Comparison of ENCODE assay signal across 27 cellular contexts in the genomic region with DNA sequence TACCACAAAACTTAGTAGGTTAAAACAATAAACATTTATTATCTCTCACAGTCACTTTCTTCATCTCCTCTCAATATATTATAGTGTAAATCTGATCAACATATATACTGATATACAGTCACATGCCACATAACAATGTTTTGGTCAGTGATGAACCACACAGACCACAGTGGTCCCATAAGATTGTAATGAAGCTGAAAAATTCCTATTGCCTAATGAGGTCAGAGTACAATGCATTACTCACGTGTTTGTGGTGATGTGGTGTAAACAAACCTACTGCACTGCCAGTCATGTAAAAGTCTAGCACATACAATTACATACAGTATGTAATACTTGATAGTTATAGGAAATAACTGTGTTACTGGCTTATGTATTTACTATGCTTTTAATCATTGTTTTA. TPM values are rescaled to one million over a fixed set of nuclear protein-coding genes. Genes with fewer than 3 reads are reported as not detected.
A peak's percentile ranks its signal among the peaks of the same experiment; 100 is the strongest.
DNase-seq lines count a peak whose midpoint lies in the region; ATAC-seq, FAIRE-seq and TF ChIP-seq lines count a peak whose summit lies in the region.
"Had no signal": no experiment of that assay in that cellular context is flagged by ENCODE, and none has a peak within 500 bp of the region (broad histone marks: within the 10 kb centered on the region; RNA-seq: fewer than 3 reads in every experiment).

No MANE protein-coding gene starts in this region.

- H3K9me3 Mint-ChIP-seq in Calu3 (ENCODE audit: low read depth, unreplicated experiment): no peaks in the 10 kb centered on the region
- H3K9me3 Mint-ChIP-seq: activated CD4-positive, alpha-beta T cell treated with anti-CD3 and anti-CD28 coated beads, Interleukin-2, amount 10 ng/mL, durations not matched to agents 7 days and 5 days had no signal

- no peak overlapping the region for H2AFZ ChIP-seq in HepG2 (ENCODE audit: low read length)

- H4K20me1 ChIP-seq in HepG2 (ENCODE audit: insufficient read depth, low read length): no peaks in the 10 kb centered on the region

- H3K4me3 Mint-ChIP-seq in Calu3 (ENCODE audit: low read depth, unreplicated experiment): no peak overlapping the region
- H3K4me3 Mint-ChIP-seq: activated CD4-positive, alpha-beta T cell treated with anti-CD3 and anti-CD28 coated beads, Interleukin-2, amount 10 ng/mL, durations not matched to agents 7 days and 5 days; activated naive CD8-positive, alpha-beta T cell treated with anti-CD3 and anti-CD28 coated beads, Interleukin-2, amount 50 U/mL, for 24 hours; naive B cell had no signal

- WGBS in HepG2 (ENCODE audit: low lambda C conversion rate): 0% methylated on average over 1 of the region's 1 CpG
- WGBS in right lobe of liver (ENCODE audit: insufficient coverage, low coverage, low lambda C conversion rate, missing lambda C conversion rate): 17% methylated on average over 1 of the region's 1 CpG
- 73% methylated on average over 1 of the region's 1 CpG for WGBS in prostate gland
- WGBS in upper lobe of left lung, 2 donors: 64 to 90% methylated on average over 1 of the region's 1 CpG

- H3K27me3 ChIP-seq in HepG2 (ENCODE audit: control insufficient read depth in 1 of 2, insufficient read depth in 2 of 2, low read length in 2 of 2) (peaks cover 0 to 3% of the 10 kb centered on the region in 2 experiments; a peak in 1 of 5 replicates), right lobe of liver (no peaks in the 10 kb centered on the region), prostate gland (replicated peaks; ENCODE audit: insufficient read depth) (no peaks in the 10 kb centered on the region), upper lobe of left lung (no peaks in the 10 kb centered on the region)
- H3K27me3 ChIP-seq: ovary, upper lobe of right lung had no signal

- H3K36me3 ChIP-seq in HepG2 (replicated peaks in 1 of 2; ENCODE audit: control insufficient read depth in 1 of 2, insufficient read depth in 2 of 2, low read length in 2 of 2) (no peaks in the 10 kb centered on the region), right lobe of liver (no peaks in the 10 kb centered on the region), prostate gland (no peaks in the 10 kb centered on the region), upper lobe of left lung (no peaks in the 10 kb centered on the region)
- H3K36me3 ChIP-seq: ovary, stomach, upper lobe of right lung had no signal

- no peak for FAIRE-seq in HepG2 (lab: Jason Lieb, UNC)

- CTCF ChIA-PET in HepG2 (lab: Yijun Ruan, JAX; ENCODE audit: low intra/inter-chr PET ratio, low total read pairs): no interaction called here
- CTCF ChIA-PET in Calu3 (lab: Charles Lee): interaction anchor here (1.5 kb wide), 1 partner anchor 16 kb away, joined by 5 read pairs; no protein-coding TSS in a partner anchor

- 0 out of 2 replicates have a peak, but pooled peaks cover 5% of the 10 kb centered on the region for H3K4me1 ChIP-seq in HepG2 (ENCODE audit: insufficient read depth, low read length)
- H3K4me1 ChIP-seq in right lobe of liver: no peaks in the 10 kb centered on the region
- no peaks in the 10 kb centered on the region for H3K4me1 ChIP-seq in prostate gland (replicated peaks)
- no peaks in the 10 kb centered on the region for H3K4me1 ChIP-seq in upper lobe of left lung
- H3K4me1 ChIP-seq: stomach, upper lobe of right lung had no signal

- TF ChIP-seq CTCF in HepG2 (CRISPR knock-in tag; IDR thresholded peaks at IDR 0.05) (no peak), right lobe of liver (IDR thresholded peaks at IDR 0.05) (no peak), astrocyte of the cerebellum (IDR thresholded peaks at IDR 0.05; ENCODE audit: low read depth, low read length, missing control alignments) (no peak), fibroblast of villous mesenchyme (IDR thresholded peaks at IDR 0.05; ENCODE audit: insufficient read depth, low read depth, low read length) (no peak), prostate gland (IDR thresholded peaks at IDR 0.05) (no peak), Calu3 (IDR thresholded peaks at IDR 0.05; ENCODE audit: unreplicated experiment) (no peak), upper lobe of left lung (IDR thresholded peaks at IDR 0.05) (no peak)

- POLR2A ChIA-PET in HepG2 (lab: Yijun Ruan, JAX): no interaction called here

- no peak overlapping the region for H3K4me2 ChIP-seq in HepG2 (ENCODE audit: low read depth, low read length)

- no peaks in the 10 kb centered on the region for H3K9me3 ChIP-seq in HepG2 (ENCODE audit: low read length)
- H3K9me3 ChIP-seq in right lobe of liver: no peaks in the 10 kb centered on the region
- H3K9me3 ChIP-seq in prostate gland: no peaks in the 10 kb centered on the region
- no peaks in the 10 kb centered on the region for H3K9me3 ChIP-seq in upper lobe of left lung
- H3K9me3 ChIP-seq: Caco-2, ovary, stomach, upper lobe of right lung had no signal

- H3K4me1 Mint-ChIP-seq in Calu3 (ENCODE audit: low read depth, unreplicated experiment): no peaks in the 10 kb centered on the region
- H3K4me1 Mint-ChIP-seq: activated CD4-positive, alpha-beta T cell treated with anti-CD3 and anti-CD28 coated beads, Interleukin-2, amount 10 ng/mL, durations not matched to agents 7 days and 5 days; activated naive CD8-positive, alpha-beta T cell treated with anti-CD3 and anti-CD28 coated beads, Interleukin-2, amount 50 U/mL, for 24 hours; naive B cell had no signal

- no peak for ATAC-seq in HepG2
- ATAC-seq in right lobe of liver: no peak
- no peak for ATAC-seq in stimulated activated naive CD8-positive, alpha-beta T cell treated with anti-CD3 and anti-CD28 coated beads, Interleukin-15, Interleukin-2, amounts not matched to agents 100 U/mL and 50 U/mL, for 24 hours
- no peak for ATAC-seq in upper lobe of left lung (ENCODE audit: low FRiP score in 2 of 2)
- ATAC-seq: activated naive CD8-positive, alpha-beta T cell treated with anti-CD3 and anti-CD28 coated beads, Interleukin-2, amount 50 U/mL, for 24 hours; upper lobe of right lung had no signal

- TF ChIP-seq POLR2A in HepG2 (IDR thresholded peaks at IDR 0.05; ENCODE audit: insufficient read depth in 1 of 2, low read depth in 2 of 2, low read length in 2 of 2) (no peak), right lobe of liver (IDR thresholded peaks at IDR 0.05) (no peak), prostate gland (IDR thresholded peaks at IDR 0.05) (no peak), upper lobe of left lung (IDR thresholded peaks at IDR 0.05) (no peak)

- H3K27ac ChIP-seq in HepG2 (ENCODE audit: extremely low read length, insufficient read depth, low read length) (no peak overlapping the region), right lobe of liver (no peak overlapping the region), prostate gland (no peak overlapping the region), upper lobe of left lung (no peak overlapping the region)
- H3K27ac ChIP-seq: ovary, stomach, upper lobe of right lung had no signal

- H3K79me2 ChIP-seq in HepG2 (ENCODE audit: insufficient read depth, low read length): no peaks in the 10 kb centered on the region

- in situ Hi-C loops in HepG2 (cut with HindIII; ENCODE audit: extremely low pct_ligation_motif_present, low pct_unique_long_range_greater_than_20kb): no loop called here
- in situ Hi-C loops in astrocyte of the cerebellum (cut with HindIII; ENCODE audit: low sequenced_read_pairs): no loop called here

- H3K27ac Mint-ChIP-seq in Calu3 (ENCODE audit: unreplicated experiment): no peak overlapping the region
- H3K27ac Mint-ChIP-seq: activated CD4-positive, alpha-beta T cell treated with anti-CD3 and anti-CD28 coated beads, Interleukin-2, amount 10 ng/mL, durations not matched to agents 7 days and 5 days; activated naive CD8-positive, alpha-beta T cell treated with anti-CD3 and anti-CD28 coated beads, Interleukin-2, amount 50 U/mL, for 24 hours; naive B cell had no signal

- no peak for TF ChIP-seq RAD21 in HepG2 (CRISPR knock-in tag; IDR thresholded peaks at IDR 0.05)

- TF ChIP-seq EP300 in HepG2 (IDR thresholded peaks at IDR 0.05; ENCODE audit: low read depth in 2 of 2, low read length in 2 of 2) (no peak), HepG2 (CRISPR knock-in tag; IDR thresholded peaks at IDR 0.05; ENCODE audit: borderline replicate concordance) (no peak), upper lobe of left lung (IDR thresholded peaks at IDR 0.05) (no peak)

- H3K4me3 ChIP-seq in HepG2 (replicated peaks in 1 of 3; ENCODE audit: insufficient read depth in 1 of 3, low read depth in 2 of 3, low read length in 3 of 3) (no peak overlapping the region), right lobe of liver (no peak overlapping the region), astrocyte of the cerebellum (ENCODE audit: low read depth, low read length) (no peak overlapping the region), fibroblast of villous mesenchyme (ENCODE audit: low read depth, low read length) (no peak overlapping the region), prostate gland (no peak overlapping the region), upper lobe of left lung (no peak overlapping the region)
- H3K4me3 ChIP-seq: ovary, stomach, upper lobe of right lung had no signal

- H3K9ac ChIP-seq in HepG2 (ENCODE audit: insufficient read depth, low read depth, low read length): no peak overlapping the region

- no TSS peak for BruUV-seq in HepG2 (replicated peaks; lab: Mats Ljungman, UMichigan)
- BruUV-seq in Calu3 (replicated peaks; lab: Mats Ljungman, UMichigan): no TSS peak

- intact Hi-C loops in HepG2 (cut with micrococcal nuclease; ENCODE audit: unreplicated experiment) (no loop called here), right lobe of liver (cut with DNase I) (no loop called here), prostate gland (cut with DNase I) (no loop called here), Calu3 (cut with micrococcal nuclease; ENCODE audit: unreplicated experiment) (no loop called here)

- no peaks in the 10 kb centered on the region for H3K36me3 Mint-ChIP-seq in Calu3 (ENCODE audit: insufficient read depth, unreplicated experiment)
- H3K36me3 Mint-ChIP-seq: naive B cell had no signal

- DNase-seq in HepG2 (ENCODE audit: low spot score): peak; percentile 34
- no peak for DNase-seq in right lobe of liver
- peak; percentile 72 for DNase-seq in astrocyte of the cerebellum (ENCODE audit: low read depth)
- peak; percentile 68 for DNase-seq in fibroblast of villous mesenchyme (ENCODE audit: low read depth)
- DNase-seq in prostate gland (ENCODE audit: low spot score): no peak
- DNase-seq in stimulated activated naive CD8-positive, alpha-beta T cell treated with anti-CD3 and anti-CD28 coated beads, Interleukin-15, Interleukin-2, amounts not matched to agents 100 U/mL and 50 U/mL, for 24 hours: no peak
- no peak for DNase-seq in Calu3
- no peak for DNase-seq in upper lobe of left lung
- DNase-seq: activated CD4-positive, alpha-beta T cell treated with anti-CD3 and anti-CD28 coated beads, Interleukin-2, amount 10 ng/mL, durations not matched to agents 7 days and 5 days; activated effector memory CD4-positive, alpha-beta T cell treated with Interleukin-2 at 50 U/mL for 16 hours; activated naive CD8-positive, alpha-beta T cell treated with anti-CD3 and anti-CD28 coated beads, Interleukin-2, amount 50 U/mL, for 24 hours; Caco-2; central memory CD4-positive, alpha-beta T cell; effector CD4-positive, alpha-beta T cell; GDM1; islet precursor cell; KBM-7; naive B cell; NCI-H1105; NCI-H2081 treated with DMSO at 0.1 percent for 48 hours; NCI-H510A; ovary; Right ventricle myocardium superior; stimulated activated CD4-positive, alpha-beta T cell treated with anti-CD3 and anti-CD28 coated beads, Interleukin-1b, Interleukin-23, amount 100 ng/mL, for 48 hours; stomach; T-helper 1 cell; upper lobe of right lung had no signal

- peaks cover 72% of the 10 kb centered on the region for H3K27me3 Mint-ChIP-seq in Calu3 (ENCODE audit: unreplicated experiment)

RNA-seq across cellular contexts. Expression of gene OLFML3, which starts 30.1 kb away (rescaled TPM):
- total RNA-seq in HepG2 (2016; rRNA removed; fragmentation: Illumina TruSeq; extraction: Trizol): 2.1 and 5.1 TPM in 2 replicates
- total RNA-seq in HepG2 (2016; cell fraction: cytosol; rRNA removed; fragmentation: Illumina TruSeq; extraction: Trizol; ENCODE audit: low read depth): 0.71 and 0.81 TPM in 2 replicates
- total RNA-seq in HepG2 (2016; cell fraction: insoluble cytoplasmic fraction; rRNA removed; fragmentation: Illumina TruSeq; extraction: Trizol): 1.9 and 5.7 TPM in 2 replicates
- total RNA-seq in HepG2 (2016; cell fraction: membrane; rRNA removed; fragmentation: Illumina TruSeq; extraction: Trizol): 1.1 TPM in 2 replicates
- 4.8 and 6.4 TPM in 2 replicates for total RNA-seq in HepG2 (2016; cell fraction: nucleus; rRNA removed; fragmentation: Illumina TruSeq; extraction: Trizol)
- polyA plus RNA-seq in HepG2 (2011; rRNA removed): 1.4 and 2.0 TPM in 2 replicates
- 1.3 and 1.9 TPM in 2 replicates for polyA plus RNA-seq in HepG2 (2011; cell fraction: cytosol; rRNA removed)
- polyA plus RNA-seq in HepG2 (2011; cell fraction: nucleus; rRNA removed): 0.76 and 0.92 TPM in 2 replicates
- 0.63 and 1.3 TPM in 2 replicates for polyA plus RNA-seq in HepG2 (2012)
- 0.66 and 0.72 TPM in 2 replicates for polyA plus RNA-seq in HepG2 (2016; cell fraction: cytosol; fragmentation: Illumina TruSeq; extraction: Trizol; ENCODE audit: low read depth)
- polyA plus RNA-seq in HepG2 (2016; cell fraction: insoluble cytoplasmic fraction; fragmentation: Illumina TruSeq; extraction: Trizol; ENCODE audit: low read depth): 2.1 and 2.5 TPM in 2 replicates
- polyA plus RNA-seq in HepG2 (2016; cell fraction: membrane; fragmentation: Illumina TruSeq; extraction: Trizol; ENCODE audit: low read depth): 0.92 and 1.4 TPM in 2 replicates
- 8.2 and 9.1 TPM in 2 replicates for polyA plus RNA-seq in HepG2 (2016; cell fraction: nucleus; fragmentation: Illumina TruSeq; extraction: Trizol; ENCODE audit: insufficient read depth, low read depth)
- 0.37 and 3.1 TPM in 2 replicates for polyA minus RNA-seq in HepG2 (2011; rRNA and poly(A)+ RNA removed; ENCODE audit: low replicate concordance)
- polyA minus RNA-seq in HepG2 (2011; cell fraction: cytosol; rRNA and poly(A)+ RNA removed): 0.40 and 0.88 TPM in 2 replicates
- 0.77 and 1.1 TPM in 2 replicates for polyA minus RNA-seq in HepG2 (2011; cell fraction: nucleus; rRNA and poly(A)+ RNA removed)
- 10 to 100 TPM in 1 of 6 experiments, 1 to 10 TPM in 5; 1.8 to 13.8 (median 6.6) TPM for total RNA-seq in right lobe of liver
- 107 and 134 TPM in 2 replicates for total RNA-seq in fibroblast of villous mesenchyme
- total RNA-seq in prostate gland: 10 to 100 TPM; 15.8 to 25.1 TPM
- 0.24 TPM in 1 of 2 replicates, not detected in the other for total RNA-seq in Calu3 (2022)
- total RNA-seq in upper lobe of left lung: 10 to 100 TPM; 11.5 to 59.9 (median 36.6) TPM

Comparison
In these comparisons a context has a peak if more than half of its experiments do, and no peak if none do; other contexts are left out.
1. DNase-seq: peak in HepG2 (single experiment), astrocyte of the cerebellum (single experiment) and fibroblast of villous mesenchyme (single experiment); none in right lobe of liver (0 of 3), prostate gland (single experiment), stimulated activated naive CD8-positive, alpha-beta T cell treated with anti-CD3 and anti-CD28 coated beads, Interleukin-15, Interleukin-2, amounts not matched to agents 100 U/mL and 50 U/mL, for 24 hours (single experiment), Calu3 (single experiment) and upper lobe of left lung (0 of 2).